Comparison of ENCODE assay signal across 8 cellular contexts in the genomic region with DNA sequence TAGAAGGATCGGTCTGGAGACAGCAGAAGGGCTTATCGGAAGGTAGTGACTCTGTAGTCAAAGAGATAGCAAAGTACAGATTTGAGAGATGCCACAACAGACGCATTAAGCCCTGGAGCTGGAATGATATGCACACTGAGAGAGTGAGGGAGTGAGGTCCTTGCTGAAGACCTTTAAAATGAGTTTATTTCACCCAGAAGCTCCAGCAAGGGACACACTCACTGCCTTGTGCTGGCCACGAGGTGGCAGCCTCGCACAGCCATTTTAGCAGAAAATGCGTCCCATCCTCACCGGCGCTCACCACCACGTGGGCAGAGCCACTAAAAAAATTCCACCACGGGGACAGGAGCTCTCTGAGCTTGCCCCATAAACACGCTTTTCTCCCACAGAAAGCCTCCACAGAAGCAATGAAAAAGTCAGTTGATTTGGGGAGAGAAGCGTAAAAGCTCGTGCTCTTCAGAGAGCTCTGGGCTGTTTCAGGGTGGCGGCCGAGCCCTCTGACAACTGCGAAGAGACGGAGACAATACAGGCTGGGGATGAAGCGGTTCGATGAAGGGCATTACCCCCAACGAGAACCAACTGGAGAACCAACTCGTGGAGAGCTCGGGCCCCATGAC.
DNase-seq lines count a peak whose midpoint lies in the region; ATAC-seq, FAIRE-seq and TF ChIP-seq lines count a peak whose summit lies in the region.

No MANE protein-coding gene starts in this region.

- H2AFZ ChIP-seq in ACC112 (ENCODE audit: low read length, unreplicated experiment) (no peak overlapping the region), keratinocyte (ENCODE audit: control insufficient read depth, low read length) (no peak overlapping the region)

- peak overlapping the region; percentile 100 for H3K27ac ChIP-seq in ACC112 (ENCODE audit: low read depth, low read length)
- peak overlapping the region; percentile 85 for H3K27ac ChIP-seq in caudate nucleus (ENCODE audit: low read depth, low read length)
- H3K27ac ChIP-seq in keratinocyte (ENCODE audit: control insufficient read depth, insufficient read depth, low read length): peak overlapping the region; percentile 47

- H3K4me1 ChIP-seq in ACC112 (ENCODE audit: control insufficient read depth, insufficient read depth, low read length, unreplicated experiment) (peaks cover 93% of the 10 kb centered on the region), keratinocyte (ENCODE audit: control insufficient read depth, extremely low read depth, insufficient read depth, low read length) (peaks cover 94% of the 10 kb centered on the region)

- H3K9me1 ChIP-seq in keratinocyte (ENCODE audit: control insufficient read depth, extremely low read depth, insufficient read depth, low read length): peaks cover 7% of the 10 kb centered on the region

- peak overlapping the region; percentile 6 for H3K9ac ChIP-seq in keratinocyte (ENCODE audit: control insufficient read depth, extremely low read depth, insufficient read depth, low read length)

- H3K4me2 ChIP-seq in keratinocyte (ENCODE audit: control insufficient read depth, extremely low read depth, insufficient read depth, low read depth, low read length): peak overlapping the region; percentile 30

- FAIRE-seq in keratinocyte (lab: Jason Lieb, UNC): no peak

- dilution Hi-C loops in keratinocyte (cut with MboI; ENCODE audit: extremely low pct_ligation_motif_present, low sequenced_read_pairs): no loop called here

- peak; percentile 40 for ATAC-seq in GM19023 (IDR thresholded peaks at IDR 0.05; ENCODE audit: unreplicated experiment)

- H3K79me2 ChIP-seq in ACC112 (ENCODE audit: control insufficient read depth, insufficient read depth, low read length, unreplicated experiment): peaks cover 92% of the 10 kb centered on the region
- H3K79me2 ChIP-seq in keratinocyte (ENCODE audit: control insufficient read depth, insufficient read depth, low read length): peaks cover 96% of the 10 kb centered on the region

- DNase-seq in NCI-H1105 treated with DMSO at 0.1 percent for 48 hours (lab: John Stamatoyannopoulos, UW) (peak; percentile 27), caudate nucleus (lab: John Stamatoyannopoulos, UW) (peak in 56 of 61 donors; percentile 25 to 87 (median 67)), keratinocyte (ENCODE audit: low read depth, low spot score) (no peak), MG63 (no peak)
- DNase-seq in activated CD4-positive, CD25-positive, alpha-beta regulatory T cell treated with anti-CD3 and anti-CD28 coated beads, Interleukin-2, amount 50 U/mL, for 16 hours (ENCODE audit: low read depth, low spot score): peak; percentile 40
- DNase-seq in stimulated activated CD4-positive, alpha-beta T cell treated with anti-CD3 and anti-CD28 coated beads, Interleukin-15, amount 100 ng/mL, for 48 hours (ENCODE audit: low read depth in 2 of 2): peak; percentile 58 to 67

- peaks cover 74% of the 10 kb centered on the region for H4K20me1 ChIP-seq in keratinocyte (ENCODE audit: control insufficient read depth, extremely low read depth, insufficient read depth, low read length)

- no peak overlapping the region for H3K4me3 ChIP-seq in ACC112 (ENCODE audit: low read depth, low read length)
- no peak overlapping the region for H3K4me3 ChIP-seq in keratinocyte (ENCODE audit: control insufficient read depth in 2 of 3, extremely low read depth in 1 of 3, insufficient read depth in 2 of 3, low read depth in 1 of 3, low read length in 3 of 3)
- H3K4me3 ChIP-seq in MG63: no peak overlapping the region

- H3K9me3 ChIP-seq in keratinocyte (ENCODE audit: control insufficient read depth, low read depth, low read length): no peaks in the 10 kb centered on the region
- no peaks in the 10 kb centered on the region for H3K9me3 ChIP-seq in MG63

- H3K36me3 ChIP-seq in ACC112 (ENCODE audit: insufficient read depth, low read length) (peaks cover 35% of the 10 kb centered on the region), keratinocyte (ENCODE audit: control insufficient read depth in 2 of 2, extremely low read depth in 1 of 2, insufficient read depth in 2 of 2, low read length in 2 of 2) (peaks cover 49 to 74% of the 10 kb centered on the region in 2 experiments), MG63 (peaks cover 78% of the 10 kb centered on the region)

- H3K27me3 ChIP-seq in ACC112 (ENCODE audit: insufficient read depth, low read length) (no peaks in the 10 kb centered on the region), keratinocyte (ENCODE audit: control insufficient read depth, extremely low read depth, insufficient read depth, low read length) (no peaks in the 10 kb centered on the region), MG63 (no peaks in the 10 kb centered on the region)

- TF ChIP-seq CTCF in keratinocyte (optimal IDR thresholded peaks at IDR 0.05 in 1 of 3, IDR thresholded peaks at IDR 0.05 in 1 of 3, conservative IDR thresholded peaks at IDR 0.05 in 1 of 3; ENCODE audit: extremely low read depth in 1 of 3, insufficient read depth in 2 of 3, low read length in 3 of 3): peak; percentile 75 to 84 (median 81)

Comparison
In these comparisons a context has a peak if more than half of its experiments do, and no peak if none do; other contexts are left out.
1. H3K27ac ChIP-seq: peak in every context shown above with its lines; median percentile 100 in ACC112; 85 in caudate nucleus; 47 in keratinocyte.
2. DNase-seq: peak in NCI-H1105 treated with DMSO at 0.1 percent for 48 hours (single experiment), activated CD4-positive, CD25-positive, alpha-beta regulatory T cell treated with anti-CD3 and anti-CD28 coated beads, Interleukin-2, amount 50 U/mL, for 16 hours (single experiment), caudate nucleus (56 of 61) and stimulated activated CD4-positive, alpha-beta T cell treated with anti-CD3 and anti-CD28 coated beads, Interleukin-15, amount 100 ng/mL, for 48 hours (2 of 2); none in keratinocyte (single experiment) and MG63 (single experiment).